ENCODE assay signal across 7 cellular contexts in the genomic region with DNA sequence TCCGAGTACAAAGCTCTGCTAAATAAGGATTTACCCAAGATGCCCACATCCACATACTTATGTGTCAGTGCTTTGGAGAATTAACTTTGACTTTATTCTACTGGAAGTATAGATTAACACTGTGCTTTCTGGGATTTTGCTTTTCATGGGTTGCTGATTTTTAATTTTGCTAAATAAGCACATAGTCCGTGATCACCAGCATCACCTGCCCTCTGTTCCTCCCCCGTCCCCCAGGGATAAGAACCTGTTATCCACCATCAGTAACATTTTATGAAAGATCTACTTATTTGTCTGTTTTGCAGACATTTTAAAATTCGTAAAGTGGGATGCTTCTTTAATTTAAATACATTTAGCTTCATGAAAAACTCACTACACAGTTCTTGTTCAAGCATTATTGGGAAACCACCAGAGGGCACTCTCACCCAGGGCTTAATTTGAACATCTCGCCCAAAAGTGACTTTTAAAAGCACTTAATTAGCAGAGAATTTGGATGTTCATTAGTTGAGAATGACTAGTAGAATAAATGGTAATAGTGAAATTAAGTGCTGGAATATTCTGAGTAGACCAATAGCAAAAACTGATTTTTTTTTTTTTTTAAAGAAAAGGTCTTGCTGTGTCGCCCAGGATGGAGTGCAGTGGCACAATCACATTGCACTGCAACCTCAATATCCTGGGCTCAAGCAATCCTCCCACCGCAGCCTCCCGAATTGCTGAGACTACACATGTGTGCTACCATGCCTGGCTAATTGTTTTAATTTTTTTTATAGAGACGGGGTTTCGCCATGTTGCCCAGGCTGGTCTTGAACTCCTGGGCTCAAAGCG. TPM values are rescaled to one million over a fixed set of nuclear protein-coding genes. Genes with fewer than 3 reads are reported as not detected.
A peak's percentile ranks its signal among the peaks of the same experiment; 100 is the strongest.
DNase-seq lines count a peak whose midpoint lies in the region; ATAC-seq and TF ChIP-seq lines count a peak whose summit lies in the region.

No MANE protein-coding gene starts in this region.

- peaks cover 10% of the 10 kb centered on the region for H3K36me3 Mint-ChIP-seq in central memory CD8-positive, alpha-beta T cell (ENCODE audit: insufficient read depth)
- peaks cover 29% of the 10 kb centered on the region for H3K36me3 Mint-ChIP-seq in stimulated activated effector memory CD8-positive, alpha-beta T cell treated with anti-CD3 and anti-CD28 coated beads, Interleukin-12 subunit alpha, Interleukin-12 subunit beta, amount 100 ng/mL, for 72 hours

- H3K79me1 ChIP-seq in mesenchymal stem cell (replicated peaks; ENCODE audit: low read length, poor library complexity, severe bottlenecking) = peaks cover 3% of the 10 kb centered on the region

- H3K27me3 ChIP-seq in GM06990 (replicated peaks; ENCODE audit: control insufficient read depth, insufficient read depth, low read length) (no peaks in the 10 kb centered on the region), mesenchymal stem cell (ENCODE audit: control insufficient read depth in 1 of 2, insufficient read depth in 1 of 2, low read length in 2 of 2) (no peaks in the 10 kb centered on the region)

- no peaks in the 10 kb centered on the region for H3K4me1 Mint-ChIP-seq in central memory CD8-positive, alpha-beta T cell
- no peaks in the 10 kb centered on the region for H3K4me1 Mint-ChIP-seq in stimulated activated effector memory CD8-positive, alpha-beta T cell treated with anti-CD3 and anti-CD28 coated beads, Interleukin-12 subunit alpha, Interleukin-12 subunit beta, amount 100 ng/mL, for 72 hours

- H3K4me1 ChIP-seq in mesenchymal stem cell (ENCODE audit: control insufficient read depth, insufficient read depth, low read depth, low read length) = no peaks in the 10 kb centered on the region

- H2BK15ac ChIP-seq in mesenchymal stem cell (ENCODE audit: low read depth, poor library complexity, severe bottlenecking) = no peak overlapping the region

- no peak overlapping the region for H3K4ac ChIP-seq in mesenchymal stem cell (ENCODE audit: low read depth in 1 of 2, low read length in 2 of 2)

- H3K27me3 Mint-ChIP-seq in central memory CD8-positive, alpha-beta T cell = no peaks in the 10 kb centered on the region

- no peak overlapping the region for H4K91ac ChIP-seq in mesenchymal stem cell (ENCODE audit: low read length)

- H3K4me3 ChIP-seq in GM06990 (replicated peaks; ENCODE audit: low read depth, low read length) (no peak overlapping the region), mesenchymal stem cell (ENCODE audit: insufficient read depth in 1 of 2, low read depth in 1 of 2, low read length in 2 of 2) (no peak overlapping the region)

- no peak overlapping the region for H3K4me3 Mint-ChIP-seq in central memory CD8-positive, alpha-beta T cell
- no peak overlapping the region for H3K4me3 Mint-ChIP-seq in stimulated activated effector memory CD8-positive, alpha-beta T cell treated with anti-CD3 and anti-CD28 coated beads, Interleukin-12 subunit alpha, Interleukin-12 subunit beta, amount 100 ng/mL, for 72 hours

- TF ChIP-seq CTCF in GM06990 (IDR thresholded peaks at IDR 0.05; ENCODE audit: insufficient read depth, low read length, poor library complexity, severe bottlenecking) = peak; percentile 75
- peak; percentile 79 for TF ChIP-seq CTCF in VCaP (conservative IDR thresholded peaks at IDR 0.05)

- H3K36me3 ChIP-seq in GM06990 (ENCODE audit: control insufficient read depth, insufficient read depth, low read length) (no peaks in the 10 kb centered on the region; the same call in 1 of the 2 replicates), mesenchymal stem cell (ENCODE audit: control insufficient read depth in 1 of 2, insufficient read depth in 2 of 2, low read depth in 1 of 2, low read length in 2 of 2) (peaks cover 7 to 19% of the 10 kb centered on the region in 2 experiments)

- H2BK12ac ChIP-seq in mesenchymal stem cell (ENCODE audit: low read length in 2 of 2) = no peak overlapping the region

- H3K9me3 ChIP-seq in mesenchymal stem cell (ENCODE audit: control insufficient read depth, low read length) = no peaks in the 10 kb centered on the region

- H2AFZ ChIP-seq in mesenchymal stem cell (ENCODE audit: low read depth, low read length) = no peak overlapping the region

- ATAC-seq in central memory CD8-positive, alpha-beta T cell (replicated peaks; ENCODE audit: extremely low read depth, poor library complexity, severe bottlenecking) = no peak
- no peak for ATAC-seq in stimulated activated effector memory CD8-positive, alpha-beta T cell treated with anti-CD3 and anti-CD28 coated beads, Interleukin-12 subunit alpha, Interleukin-12 subunit beta, amount 100 ng/mL, for 72 hours
- no peak for ATAC-seq in GM21529 (IDR thresholded peaks at IDR 0.05; ENCODE audit: unreplicated experiment)

- DNase-seq in GM06990 (ENCODE audit: extremely low read depth, insufficient read length) = no peak
- peak; percentile 71 for DNase-seq in NAMALWA (ENCODE audit: low spot score)
- DNase-seq in central memory CD8-positive, alpha-beta T cell (ENCODE audit: low spot score in 2 of 2) = peak; percentile 36 to 42
- DNase-seq in mesenchymal stem cell = peak; percentile 54
- DNase-seq in stimulated activated effector memory CD8-positive, alpha-beta T cell treated with anti-CD3 and anti-CD28 coated beads, Interleukin-12 subunit alpha, Interleukin-12 subunit beta, amount 100 ng/mL, for 72 hours (ENCODE audit: low spot score in 2 of 2) = peak; percentile 26 to 57

- no peak overlapping the region for H3K14ac ChIP-seq in mesenchymal stem cell (ENCODE audit: low read length in 2 of 2)

- no peak overlapping the region for H3K4me2 ChIP-seq in mesenchymal stem cell (ENCODE audit: low read length, poor library complexity, severe bottlenecking)

- 82% methylated on average over 6 of the region's 11 CpGs for WGBS in mesenchymal stem cell

- H3K23ac ChIP-seq in mesenchymal stem cell (ENCODE audit: low read length in 2 of 2) = no peak overlapping the region

- H2BK5ac ChIP-seq in mesenchymal stem cell (ENCODE audit: low read depth, low read length, poor library complexity, severe bottlenecking) = no peak overlapping the region

- H3K27ac Mint-ChIP-seq in central memory CD8-positive, alpha-beta T cell (ENCODE audit: low read depth) = no peak overlapping the region
- H3K27ac Mint-ChIP-seq in stimulated activated effector memory CD8-positive, alpha-beta T cell treated with anti-CD3 and anti-CD28 coated beads, Interleukin-12 subunit alpha, Interleukin-12 subunit beta, amount 100 ng/mL, for 72 hours = no peak overlapping the region

- H4K8ac ChIP-seq in mesenchymal stem cell (ENCODE audit: low read length) = no peak overlapping the region

- H3K27ac ChIP-seq in VCaP (no peak overlapping the region), mesenchymal stem cell (ENCODE audit: low read length, poor library complexity, severe bottlenecking) (no peak overlapping the region)

- H3K9me3 Mint-ChIP-seq in central memory CD8-positive, alpha-beta T cell = no peaks in the 10 kb centered on the region
- no peaks in the 10 kb centered on the region for H3K9me3 Mint-ChIP-seq in stimulated activated effector memory CD8-positive, alpha-beta T cell treated with anti-CD3 and anti-CD28 coated beads, Interleukin-12 subunit alpha, Interleukin-12 subunit beta, amount 100 ng/mL, for 72 hours

- H2BK120ac ChIP-seq in mesenchymal stem cell (ENCODE audit: low read depth, low read length) = no peak overlapping the region

- no peak overlapping the region for H3K9ac ChIP-seq in mesenchymal stem cell (ENCODE audit: low read length)

- no peak overlapping the region for H3K18ac ChIP-seq in mesenchymal stem cell (ENCODE audit: low read depth in 1 of 2, low read length in 2 of 2)

- H2AK5ac ChIP-seq in mesenchymal stem cell (ENCODE audit: low read length, severe bottlenecking) = no peak overlapping the region

RNA-seq across cellular contexts. Expression of a gene that starts 35.7 kb away (rescaled TPM):
- 55.9 TPM for polyA plus RNA-seq in mesenchymal stem cell (2013, experiment 1 of 2)
- polyA plus RNA-seq in mesenchymal stem cell (2013, experiment 2 of 2) = 61.3 TPM
